ENCODE assay signal across 1 cellular context in the genomic region with DNA sequence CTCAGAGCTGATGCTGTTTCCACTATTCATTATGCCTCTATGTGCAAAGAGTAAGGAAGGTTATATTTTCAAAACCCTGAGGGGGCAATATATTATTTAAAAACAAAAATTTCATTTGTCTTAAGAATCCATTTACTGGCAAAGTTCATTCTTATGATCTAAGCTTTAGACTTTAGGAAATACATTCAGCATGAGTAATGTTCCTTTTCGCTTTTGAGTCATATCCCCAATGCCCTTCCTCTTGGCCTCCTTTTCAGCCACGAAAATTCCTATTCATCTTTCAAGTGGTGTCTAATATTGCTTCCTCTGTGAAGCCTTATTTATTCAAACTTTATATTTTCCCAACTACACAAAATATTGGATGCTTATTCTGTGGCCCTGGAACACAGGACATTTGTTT.
TF ChIP-seq lines count a peak whose summit lies in the region.

No MANE protein-coding gene starts in this region.

TF ChIP-seq in WTC11, 78 proteins besides CTCF, POLR2A, EP300 and RAD21 (continued from another document):
- TF ChIP-seq, protein P1, sequence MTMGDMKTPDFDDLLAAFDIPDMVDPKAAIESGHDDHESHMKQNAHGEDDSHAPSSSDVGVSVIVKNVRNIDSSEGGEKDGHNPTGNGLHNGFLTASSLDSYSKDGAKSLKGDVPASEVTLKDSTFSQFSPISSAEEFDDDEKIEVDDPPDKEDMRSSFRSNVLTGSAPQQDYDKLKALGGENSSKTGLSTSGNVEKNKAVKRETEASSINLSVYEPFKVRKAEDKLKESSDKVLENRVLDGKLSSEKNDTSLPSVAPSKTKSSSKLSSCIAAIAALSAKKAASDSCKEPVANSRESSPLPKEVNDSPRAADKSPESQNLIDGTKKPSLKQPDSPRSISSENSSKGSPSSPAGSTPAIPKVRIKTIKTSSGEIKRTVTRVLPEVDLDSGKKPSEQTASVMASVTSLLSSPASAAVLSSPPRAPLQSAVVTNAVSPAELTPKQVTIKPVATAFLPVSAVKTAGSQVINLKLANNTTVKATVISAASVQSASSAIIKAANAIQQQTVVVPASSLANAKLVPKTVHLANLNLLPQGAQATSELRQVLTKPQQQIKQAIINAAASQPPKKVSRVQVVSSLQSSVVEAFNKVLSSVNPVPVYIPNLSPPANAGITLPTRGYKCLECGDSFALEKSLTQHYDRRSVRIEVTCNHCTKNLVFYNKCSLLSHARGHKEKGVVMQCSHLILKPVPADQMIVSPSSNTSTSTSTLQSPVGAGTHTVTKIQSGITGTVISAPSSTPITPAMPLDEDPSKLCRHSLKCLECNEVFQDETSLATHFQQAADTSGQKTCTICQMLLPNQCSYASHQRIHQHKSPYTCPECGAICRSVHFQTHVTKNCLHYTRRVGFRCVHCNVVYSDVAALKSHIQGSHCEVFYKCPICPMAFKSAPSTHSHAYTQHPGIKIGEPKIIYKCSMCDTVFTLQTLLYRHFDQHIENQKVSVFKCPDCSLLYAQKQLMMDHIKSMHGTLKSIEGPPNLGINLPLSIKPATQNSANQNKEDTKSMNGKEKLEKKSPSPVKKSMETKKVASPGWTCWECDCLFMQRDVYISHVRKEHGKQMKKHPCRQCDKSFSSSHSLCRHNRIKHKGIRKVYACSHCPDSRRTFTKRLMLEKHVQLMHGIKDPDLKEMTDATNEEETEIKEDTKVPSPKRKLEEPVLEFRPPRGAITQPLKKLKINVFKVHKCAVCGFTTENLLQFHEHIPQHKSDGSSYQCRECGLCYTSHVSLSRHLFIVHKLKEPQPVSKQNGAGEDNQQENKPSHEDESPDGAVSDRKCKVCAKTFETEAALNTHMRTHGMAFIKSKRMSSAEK (CRISPR knock-in tag; IDR thresholded peaks at IDR 0.05; ENCODE audit: borderline replicate concordance): no peak
